ENCODE assay signal across 13 cellular contexts in the genomic region with DNA sequence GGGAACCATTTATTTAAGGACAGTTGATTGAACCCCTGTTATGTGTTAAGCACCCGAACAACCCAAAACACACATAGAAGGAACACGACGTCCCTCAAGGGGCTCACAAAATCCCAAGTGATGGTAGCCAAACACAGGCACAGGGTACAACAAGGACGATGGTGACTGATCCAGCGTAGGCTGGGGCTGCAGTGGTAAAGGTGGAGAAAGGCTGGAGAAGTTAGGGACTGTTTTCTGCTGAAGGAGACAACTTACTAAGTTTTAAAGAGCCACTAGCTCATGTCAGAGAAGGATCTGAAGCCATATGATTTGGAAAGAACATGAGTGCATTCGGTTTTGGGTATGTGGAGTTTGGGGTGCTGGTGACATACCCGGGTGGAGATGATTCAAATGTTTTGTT.
DNase-seq lines count a peak whose midpoint lies in the region; ATAC-seq and TF ChIP-seq lines count a peak whose summit lies in the region.
"Had no signal": no experiment of that assay in that cellular context is flagged by ENCODE, and none has a peak within 500 bp of the region (broad histone marks: within the 10 kb centered on the region; RNA-seq: fewer than 3 reads in every experiment).

No MANE protein-coding gene starts in this region.

- peaks cover 65% of the 10 kb centered on the region for H3K4me1 Mint-ChIP-seq in brain
- peaks cover 30% of the 10 kb centered on the region for H3K4me1 Mint-ChIP-seq in chondrocyte (ENCODE audit: low read depth)

- H3K4me1 ChIP-seq in heart left ventricle: peaks cover 0 to 32% (median 9%) of the 10 kb centered on the region in 12 donors
- peaks cover 5 to 20% (median 9%) of the 10 kb centered on the region in 3 donors for H3K4me1 ChIP-seq in esophagus squamous epithelium
- peaks cover 14% of the 10 kb centered on the region for H3K4me1 ChIP-seq in stomach smooth muscle (ENCODE audit: control insufficient read depth, insufficient read depth, low read length)

- H3K36me3 Mint-ChIP-seq in brain: peaks cover 17% of the 10 kb centered on the region
- H3K36me3 Mint-ChIP-seq in chondrocyte (ENCODE audit: low read depth): peaks cover 9% of the 10 kb centered on the region

- H3K9me3 Mint-ChIP-seq in brain: peaks cover 36 to 46% (median 39%) of the 10 kb centered on the region in 5 experiments
- peaks cover 23% of the 10 kb centered on the region for H3K9me3 Mint-ChIP-seq in chondrocyte (ENCODE audit: low read depth)

- DNase-seq in heart left ventricle (no peak), Right ventricle myocardium superior (no peak), esophagus squamous epithelium (lab: John Stamatoyannopoulos, UW) (no peak), chondrocyte (ENCODE audit: low spot score) (no peak)
- DNase-seq: ACHN; CD4-positive, alpha-beta T cell; DMS79 treated with DMSO at 0.1 percent for 48 hours had no signal

- H3K36me3 ChIP-seq in heart left ventricle (no peaks in the 10 kb centered on the region), esophagus squamous epithelium (no peaks in the 10 kb centered on the region), stomach smooth muscle (ENCODE audit: control insufficient read depth in 2 of 2, insufficient read depth in 2 of 2, low read length in 2 of 2) (no peaks in the 10 kb centered on the region)

- intact Hi-C loops in heart left ventricle (cut with DNase I) (loop anchor here in 4 of 10 donors (5.0 to 10.0 kb wide), 4 partner anchors 114 to 184 kb away; no protein-coding TSS in a partner anchor), Right ventricle myocardium superior (cut with DNase I) (no loop called here), esophagus squamous epithelium (cut with DNase I) (no loop called here)

- H3K27me3 Mint-ChIP-seq in brain (no peaks in the 10 kb centered on the region), chondrocyte (ENCODE audit: low read depth) (peaks cover 2% of the 10 kb centered on the region)

- peak overlapping the region in 7 of 12 donors; percentile 46 to 91 (median 69) for H3K27ac ChIP-seq in heart left ventricle
- H3K27ac ChIP-seq in esophagus squamous epithelium: peak overlapping the region in 3 of 4 donors; percentile 16 to 79 (median 16)
- peak overlapping the region; percentile 41 for H3K27ac ChIP-seq in stomach smooth muscle (ENCODE audit: low read length)
- H3K27ac ChIP-seq: HL-60 had no signal

- WGBS in heart left ventricle, 4 donors: 88 to 93% (median 91%) methylated on average over 7 of the region's 7 CpGs
- 87% methylated on average over 7 of the region's 7 CpGs for WGBS in esophagus squamous epithelium, 2 donors

- H3K9me3 ChIP-seq in heart left ventricle: peaks cover 0 to 26% (median 7%) of the 10 kb centered on the region in 12 donors
- peaks cover 0 to 12% (median 9%) of the 10 kb centered on the region in 3 donors for H3K9me3 ChIP-seq in esophagus squamous epithelium
- H3K9me3 ChIP-seq in stomach smooth muscle (ENCODE audit: control insufficient read depth in 2 of 2, low read length in 2 of 2): peaks cover 3 to 7% of the 10 kb centered on the region in 2 donors

- H3K27me3 ChIP-seq in heart left ventricle: no peaks in the 10 kb centered on the region
- peaks cover 0 to 49% (median 0%) of the 10 kb centered on the region in 4 donors for H3K27me3 ChIP-seq in esophagus squamous epithelium
- H3K27me3 ChIP-seq in stomach smooth muscle (ENCODE audit: control insufficient read depth in 1 of 2, insufficient read depth in 2 of 2, low read length in 2 of 2): no peaks in the 10 kb centered on the region

- ATAC-seq in heart left ventricle (no peak), Right ventricle myocardium superior (ENCODE audit: poor library complexity) (no peak), HG03571 (IDR thresholded peaks at IDR 0.05; ENCODE audit: unreplicated experiment) (no peak), GM21825 (IDR thresholded peaks at IDR 0.05; ENCODE audit: unreplicated experiment) (no peak)

- no peak overlapping the region for H3K9ac ChIP-seq in stomach smooth muscle (ENCODE audit: low read length in 2 of 2)

- H3K4me3 ChIP-seq in heart left ventricle (no peak overlapping the region), esophagus squamous epithelium (no peak overlapping the region), stomach smooth muscle (ENCODE audit: low read length in 2 of 2) (no peak overlapping the region)

- H3K4me3 Mint-ChIP-seq in brain (no peak overlapping the region), chondrocyte (ENCODE audit: unreplicated experiment) (no peak overlapping the region)
- H3K4me3 Mint-ChIP-seq: B cell; CD4-positive, alpha-beta T cell had no signal

- no peak for TF ChIP-seq POLR2A in heart left ventricle (IDR thresholded peaks at IDR 0.05)
- no peak for TF ChIP-seq POLR2A in esophagus squamous epithelium (IDR thresholded peaks at IDR 0.05)

- TF ChIP-seq CTCF in heart left ventricle (IDR thresholded peaks at IDR 0.05): no peak
- TF ChIP-seq CTCF in brain (conservative IDR thresholded peaks at IDR 0.05): no peak
- no peak for TF ChIP-seq CTCF in esophagus squamous epithelium (IDR thresholded peaks at IDR 0.05)
- TF ChIP-seq CTCF in chondrocyte (IDR thresholded peaks at IDR 0.05): no peak

- H3K27ac Mint-ChIP-seq in brain (peak overlapping the region in 3 of 5 experiments; percentile 85 to 96 (median 90)), chondrocyte (ENCODE audit: unreplicated experiment) (no peak overlapping the region)
- H3K27ac Mint-ChIP-seq: B cell; CD4-positive, alpha-beta T cell had no signal

Comparison
In these comparisons a context has a peak if more than half of its experiments do, and no peak if none do; other contexts are left out.
1. H3K27ac ChIP-seq: peak in every context shown above with its lines; median percentile 69 in heart left ventricle; 41 in stomach smooth muscle; 16 in esophagus squamous epithelium.